1 cellular context compared by ENCODE assay signal in the genomic region with DNA sequence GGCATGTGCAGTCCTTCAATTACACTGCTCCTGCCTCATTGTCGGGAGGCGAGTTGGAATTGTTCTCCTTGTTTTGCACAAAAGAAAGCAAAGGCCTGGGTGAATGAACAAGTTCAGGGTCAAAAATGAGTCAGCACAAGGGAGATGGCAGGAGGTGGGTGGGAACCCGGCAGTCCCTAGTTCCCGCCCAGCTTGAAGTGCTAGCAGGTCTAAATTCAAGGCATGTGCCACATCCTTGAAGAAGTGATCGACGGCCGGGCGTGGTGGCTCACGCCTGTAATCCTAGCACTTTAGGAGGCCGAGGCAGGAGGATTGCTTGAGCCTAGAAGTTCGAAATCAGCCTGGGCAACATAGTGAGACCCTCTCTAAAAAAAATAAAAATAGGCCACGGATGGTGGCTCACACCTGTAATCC.
TF ChIP-seq lines count a peak whose summit lies in the region.

No MANE protein-coding gene starts in this region.

TF ChIP-seq in HepG2, 621 proteins besides CTCF, POLR2A, EP300 and RAD21 (continued from another document and continues in another):
- TF ChIP-seq ZBTB10 (CRISPR knock-in tag; IDR thresholded peaks at IDR 0.05; ENCODE audit: borderline replicate concordance) (no peak), UBTF (CRISPR knock-in tag; IDR thresholded peaks at IDR 0.05) (no peak), KLF12 (CRISPR knock-in tag; IDR thresholded peaks at IDR 0.05; ENCODE audit: borderline replicate concordance) (no peak), ZNF101 (CRISPR knock-in tag; IDR thresholded peaks at IDR 0.05; ENCODE audit: borderline replicate concordance, low read depth) (no peak), ZNF335 (CRISPR knock-in tag; IDR thresholded peaks at IDR 0.05) (no peak), HNRNPK (IDR thresholded peaks at IDR 0.05; ENCODE audit: low read depth, low read length, poor library complexity, severe bottlenecking) (no peak), RBAK (CRISPR knock-in tag; IDR thresholded peaks at IDR 0.05) (no peak), ZFX (CRISPR knock-in tag; IDR thresholded peaks at IDR 0.05; ENCODE audit: low read depth) (no peak), ATF5 (CRISPR knock-in tag; IDR thresholded peaks at IDR 0.05; ENCODE audit: low read depth) (no peak), ZNF20 (CRISPR knock-in tag; IDR thresholded peaks at IDR 0.05) (no peak), PAWR (CRISPR knock-in tag; IDR thresholded peaks at IDR 0.05; ENCODE audit: borderline replicate concordance) (no peak), ZNF589 (CRISPR knock-in tag; conservative IDR thresholded peaks at IDR 0.05) (no peak), HMG20A (CRISPR knock-in tag; IDR thresholded peaks at IDR 0.05; ENCODE audit: borderline replicate concordance) (peak; percentile 64; the same call in 1 of the 2 replicates), ARID2 (CRISPR knock-in tag; IDR thresholded peaks at IDR 0.05; ENCODE audit: borderline replicate concordance) (no peak), ARNT2 (CRISPR knock-in tag; IDR thresholded peaks at IDR 0.05; ENCODE audit: low read depth) (no peak), FOXA3 (CRISPR knock-in tag; IDR thresholded peaks at IDR 0.05) (peak; percentile 44; the same call in 1 of the 2 replicates), ZMAT5 (CRISPR knock-in tag; IDR thresholded peaks at IDR 0.05; ENCODE audit: borderline replicate concordance, low read depth) (no peak), ONECUT2 (CRISPR knock-in tag; IDR thresholded peaks at IDR 0.05) (no peak), ATF7 (IDR thresholded peaks at IDR 0.05) (no peak), ATF7 (CRISPR knock-in tag; IDR thresholded peaks at IDR 0.05) (no peak), ZNF510 (CRISPR knock-in tag; IDR thresholded peaks at IDR 0.05; ENCODE audit: low read depth) (no peak), ELF3 (CRISPR knock-in tag; IDR thresholded peaks at IDR 0.05) (peak; percentile 59; the same call in 1 of the 2 replicates), NR2F1 (CRISPR knock-in tag; IDR thresholded peaks at IDR 0.05) (peak; percentile 34 to 76; a peak in 3 of 4 replicates), KDM6A (CRISPR knock-in tag; IDR thresholded peaks at IDR 0.05; ENCODE audit: low read depth) (no peak), ZNF652 (CRISPR knock-in tag; IDR thresholded peaks at IDR 0.05; ENCODE audit: borderline replicate concordance, low read depth) (no peak), ZFP41 (CRISPR knock-in tag; IDR thresholded peaks at IDR 0.05; ENCODE audit: borderline replicate concordance) (no peak), CHD2 (IDR thresholded peaks at IDR 0.05; ENCODE audit: low read depth, low read length) (no peak), ZNF326 (CRISPR knock-in tag; IDR thresholded peaks at IDR 0.05; ENCODE audit: borderline replicate concordance) (no peak), CREB1 (IDR thresholded peaks at IDR 0.05) (no peak), CREB1 (CRISPR knock-in tag; IDR thresholded peaks at IDR 0.05) (no peak), ZNF430 (CRISPR knock-in tag; IDR thresholded peaks at IDR 0.05) (no peak), TFDP2 (CRISPR knock-in tag; IDR thresholded peaks at IDR 0.05) (peak; percentile 76), ZNF296 (CRISPR knock-in tag; conservative IDR thresholded peaks at IDR 0.05) (no peak), ZNF350 (CRISPR knock-in tag; IDR thresholded peaks at IDR 0.05; ENCODE audit: borderline replicate concordance, low read depth) (peak; percentile 69), BHLHE40 (IDR thresholded peaks at IDR 0.05; ENCODE audit: low read length) (no peak), AGO2 (optimal IDR thresholded peaks at IDR 0.05; ENCODE audit: low read depth, low read length) (no peak), PPARG (CRISPR knock-in tag; conservative IDR thresholded peaks at IDR 0.05) (0 out of 2 replicates have a peak, but pooled peaks have one; percentile 19), BORCS8-MEF2B (CRISPR knock-in tag; IDR thresholded peaks at IDR 0.05) (peak; percentile 74), ZFP37 (CRISPR knock-in tag; IDR thresholded peaks at IDR 0.05; ENCODE audit: borderline replicate concordance) (peak; percentile 46; the same call in 1 of the 2 replicates), GMEB2 (CRISPR knock-in tag; IDR thresholded peaks at IDR 0.05; ENCODE audit: low read depth) (no peak), ATF7-NPFF (CRISPR knock-in tag; IDR thresholded peaks at IDR 0.05; ENCODE audit: low read depth) (0 out of 2 replicates have a peak, but pooled peaks have one; percentile 38), ZMYM3 (CRISPR knock-in tag; IDR thresholded peaks at IDR 0.05) (peak; percentile 67), ISL2 (CRISPR knock-in tag; IDR thresholded peaks at IDR 0.05) (no peak), WIZ (CRISPR knock-in tag; IDR thresholded peaks at IDR 0.05) (no peak), SIX4 (CRISPR knock-in tag; IDR thresholded peaks at IDR 0.05) (no peak), ZNF766 (CRISPR knock-in tag; IDR thresholded peaks at IDR 0.05; ENCODE audit: borderline replicate concordance) (peak; percentile 26; the same call in 1 of the 2 replicates), GLMP (CRISPR knock-in tag; IDR thresholded peaks at IDR 0.05; ENCODE audit: borderline replicate concordance) (no peak), PAF1 (CRISPR knock-in tag; IDR thresholded peaks at IDR 0.05) (no peak), HOXD1 (CRISPR knock-in tag; IDR thresholded peaks at IDR 0.05) (no peak), ZC3H4 (CRISPR knock-in tag; IDR thresholded peaks at IDR 0.05; ENCODE audit: borderline replicate concordance) (no peak), SSRP1 (CRISPR knock-in tag; IDR thresholded peaks at IDR 0.05) (no peak), ZBTB8A (CRISPR knock-in tag; IDR thresholded peaks at IDR 0.05; ENCODE audit: borderline replicate concordance, low read depth) (no peak), TCF12 (IDR thresholded peaks at IDR 0.05) (no peak), TCF12 (CRISPR knock-in tag; IDR thresholded peaks at IDR 0.05) (no peak), ZNF446 (CRISPR knock-in tag; IDR thresholded peaks at IDR 0.05) (no peak), HOXA3 (CRISPR knock-in tag; IDR thresholded peaks at IDR 0.05) (peak; percentile 70)
- TF ChIP-seq, protein P1, sequence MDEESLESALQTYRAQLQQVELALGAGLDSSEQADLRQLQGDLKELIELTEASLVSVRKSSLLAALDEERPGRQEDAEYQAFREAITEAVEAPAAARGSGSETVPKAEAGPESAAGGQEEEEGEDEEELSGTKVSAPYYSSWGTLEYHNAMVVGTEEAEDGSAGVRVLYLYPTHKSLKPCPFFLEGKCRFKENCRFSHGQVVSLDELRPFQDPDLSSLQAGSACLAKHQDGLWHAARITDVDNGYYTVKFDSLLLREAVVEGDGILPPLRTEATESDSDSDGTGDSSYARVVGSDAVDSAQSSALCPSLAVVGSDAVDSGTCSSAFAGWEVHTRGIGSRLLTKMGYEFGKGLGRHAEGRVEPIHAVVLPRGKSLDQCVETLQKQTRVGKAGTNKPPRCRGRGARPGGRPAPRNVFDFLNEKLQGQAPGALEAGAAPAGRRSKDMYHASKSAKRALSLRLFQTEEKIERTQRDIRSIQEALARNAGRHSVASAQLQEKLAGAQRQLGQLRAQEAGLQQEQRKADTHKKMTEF (CRISPR knock-in tag; IDR thresholded peaks at IDR 0.05), result 0 out of 2 replicates have a peak, but pooled peaks have one; percentile 54
- TF ChIP-seq, protein P2, sequence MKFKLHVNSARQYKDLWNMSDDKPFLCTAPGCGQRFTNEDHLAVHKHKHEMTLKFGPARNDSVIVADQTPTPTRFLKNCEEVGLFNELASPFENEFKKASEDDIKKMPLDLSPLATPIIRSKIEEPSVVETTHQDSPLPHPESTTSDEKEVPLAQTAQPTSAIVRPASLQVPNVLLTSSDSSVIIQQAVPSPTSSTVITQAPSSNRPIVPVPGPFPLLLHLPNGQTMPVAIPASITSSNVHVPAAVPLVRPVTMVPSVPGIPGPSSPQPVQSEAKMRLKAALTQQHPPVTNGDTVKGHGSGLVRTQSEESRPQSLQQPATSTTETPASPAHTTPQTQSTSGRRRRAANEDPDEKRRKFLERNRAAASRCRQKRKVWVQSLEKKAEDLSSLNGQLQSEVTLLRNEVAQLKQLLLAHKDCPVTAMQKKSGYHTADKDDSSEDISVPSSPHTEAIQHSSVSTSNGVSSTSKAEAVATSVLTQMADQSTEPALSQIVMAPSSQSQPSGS (CRISPR knock-in tag; IDR thresholded peaks at IDR 0.05), result no peak
